In the genomic region with DNA sequence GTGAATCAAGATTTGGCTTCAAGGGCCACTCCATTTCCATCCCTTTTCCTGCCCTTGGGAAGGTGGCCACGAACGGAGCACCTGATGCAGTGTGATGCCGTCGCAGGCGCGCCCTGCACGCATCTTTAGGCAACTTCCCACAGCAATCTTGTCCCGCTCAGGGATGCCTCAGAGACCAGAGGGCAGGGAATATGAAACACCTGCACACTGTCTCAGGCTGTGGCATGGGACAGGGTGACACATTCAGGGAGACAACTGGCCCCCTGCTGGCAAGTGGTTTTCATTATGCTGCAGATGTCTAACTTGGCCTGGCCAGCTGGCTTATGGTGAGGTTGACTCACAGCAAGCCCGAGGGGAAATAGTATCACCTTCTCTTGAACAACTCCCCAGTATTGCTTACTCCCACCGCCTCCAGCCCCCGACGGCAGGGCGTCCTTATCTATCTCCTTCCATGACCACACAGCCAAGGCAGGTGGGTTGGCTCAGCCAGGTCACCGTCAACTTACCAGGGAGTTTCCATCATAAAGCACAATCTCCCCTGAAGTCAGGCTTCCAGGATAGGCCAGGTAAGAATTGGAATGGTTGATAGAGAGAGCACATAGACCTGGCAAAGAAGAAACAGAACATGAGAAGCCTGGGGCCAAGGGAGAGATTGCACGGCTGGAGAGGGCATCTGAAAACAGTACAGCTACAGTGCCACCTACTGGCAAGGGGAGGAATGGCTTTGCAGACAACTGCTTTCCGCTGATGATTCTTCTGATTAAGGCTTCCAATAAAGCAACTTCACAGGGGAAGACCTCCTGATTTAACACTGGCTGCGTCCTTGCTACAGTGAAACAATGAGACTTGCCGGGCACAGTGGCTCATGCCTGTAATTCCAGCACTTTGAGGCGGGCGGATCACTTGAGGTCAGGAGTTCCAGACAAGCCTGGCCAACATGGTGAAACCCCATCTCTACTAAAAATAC, we compare ENCODE assay signal across 1 cellular context.
TF ChIP-seq lines count a peak whose summit lies in the region.

No MANE protein-coding gene starts in this region.

TF ChIP-seq in K562, 482 proteins besides CTCF, POLR2A, EP300 and RAD21 (continued from another document and continues in another):
- TF ChIP-seq CBFA2T2 (conservative IDR thresholded peaks at IDR 0.05) = peak; percentile 45
- TF ChIP-seq HNRNPH1 (optimal IDR thresholded peaks at IDR 0.05; ENCODE audit: low read depth, low read length) = no peak
- no peak for TF ChIP-seq ZNF586 (CRISPR knock-in tag; conservative IDR thresholded peaks at IDR 0.05)
- no peak for TF ChIP-seq RHOXF2B (CRISPR knock-in tag; conservative IDR thresholded peaks at IDR 0.05)
- TF ChIP-seq RFX1 (IDR thresholded peaks at IDR 0.05) = no peak
- no peak for TF ChIP-seq ARID2 (IDR thresholded peaks at IDR 0.05)
- peak; percentile 66 for TF ChIP-seq DPF2 (IDR thresholded peaks at IDR 0.05)
- peak; percentile 36; the same call in 1 of the 2 replicates for TF ChIP-seq RB1 (IDR thresholded peaks at IDR 0.05; ENCODE audit: low read depth)
- no peak for TF ChIP-seq GTF2E2 (tag; IDR thresholded peaks at IDR 0.05)
- TF ChIP-seq, protein P1, sequence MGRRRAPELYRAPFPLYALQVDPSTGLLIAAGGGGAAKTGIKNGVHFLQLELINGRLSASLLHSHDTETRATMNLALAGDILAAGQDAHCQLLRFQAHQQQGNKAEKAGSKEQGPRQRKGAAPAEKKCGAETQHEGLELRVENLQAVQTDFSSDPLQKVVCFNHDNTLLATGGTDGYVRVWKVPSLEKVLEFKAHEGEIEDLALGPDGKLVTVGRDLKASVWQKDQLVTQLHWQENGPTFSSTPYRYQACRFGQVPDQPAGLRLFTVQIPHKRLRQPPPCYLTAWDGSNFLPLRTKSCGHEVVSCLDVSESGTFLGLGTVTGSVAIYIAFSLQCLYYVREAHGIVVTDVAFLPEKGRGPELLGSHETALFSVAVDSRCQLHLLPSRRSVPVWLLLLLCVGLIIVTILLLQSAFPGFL (CRISPR knock-in tag; IDR thresholded peaks at IDR 0.05) = 0 out of 2 replicates have a peak, but pooled peaks have one; percentile 25
- TF ChIP-seq CTBP1 (IDR thresholded peaks at IDR 0.05; ENCODE audit: borderline replicate concordance) = peak; percentile 46; the same call in 1 of the 2 replicates
- TF ChIP-seq CREB3L1 (IDR thresholded peaks at IDR 0.05; ENCODE audit: borderline replicate concordance, low read depth) = 0 out of 2 replicates have a peak, but pooled peaks have one; percentile 19
- no peak for TF ChIP-seq ZNF507 (tag; conservative IDR thresholded peaks at IDR 0.05)
- TF ChIP-seq SUPT5H (IDR thresholded peaks at IDR 0.05) = no peak
- TF ChIP-seq CBFB (CRISPR knock-in tag; IDR thresholded peaks at IDR 0.05) = peak; percentile 67; the same call in 1 of the 2 replicates
- no peak for TF ChIP-seq TCF3 (CRISPR knock-in tag; IDR thresholded peaks at IDR 0.05)
- TF ChIP-seq, protein P2, sequence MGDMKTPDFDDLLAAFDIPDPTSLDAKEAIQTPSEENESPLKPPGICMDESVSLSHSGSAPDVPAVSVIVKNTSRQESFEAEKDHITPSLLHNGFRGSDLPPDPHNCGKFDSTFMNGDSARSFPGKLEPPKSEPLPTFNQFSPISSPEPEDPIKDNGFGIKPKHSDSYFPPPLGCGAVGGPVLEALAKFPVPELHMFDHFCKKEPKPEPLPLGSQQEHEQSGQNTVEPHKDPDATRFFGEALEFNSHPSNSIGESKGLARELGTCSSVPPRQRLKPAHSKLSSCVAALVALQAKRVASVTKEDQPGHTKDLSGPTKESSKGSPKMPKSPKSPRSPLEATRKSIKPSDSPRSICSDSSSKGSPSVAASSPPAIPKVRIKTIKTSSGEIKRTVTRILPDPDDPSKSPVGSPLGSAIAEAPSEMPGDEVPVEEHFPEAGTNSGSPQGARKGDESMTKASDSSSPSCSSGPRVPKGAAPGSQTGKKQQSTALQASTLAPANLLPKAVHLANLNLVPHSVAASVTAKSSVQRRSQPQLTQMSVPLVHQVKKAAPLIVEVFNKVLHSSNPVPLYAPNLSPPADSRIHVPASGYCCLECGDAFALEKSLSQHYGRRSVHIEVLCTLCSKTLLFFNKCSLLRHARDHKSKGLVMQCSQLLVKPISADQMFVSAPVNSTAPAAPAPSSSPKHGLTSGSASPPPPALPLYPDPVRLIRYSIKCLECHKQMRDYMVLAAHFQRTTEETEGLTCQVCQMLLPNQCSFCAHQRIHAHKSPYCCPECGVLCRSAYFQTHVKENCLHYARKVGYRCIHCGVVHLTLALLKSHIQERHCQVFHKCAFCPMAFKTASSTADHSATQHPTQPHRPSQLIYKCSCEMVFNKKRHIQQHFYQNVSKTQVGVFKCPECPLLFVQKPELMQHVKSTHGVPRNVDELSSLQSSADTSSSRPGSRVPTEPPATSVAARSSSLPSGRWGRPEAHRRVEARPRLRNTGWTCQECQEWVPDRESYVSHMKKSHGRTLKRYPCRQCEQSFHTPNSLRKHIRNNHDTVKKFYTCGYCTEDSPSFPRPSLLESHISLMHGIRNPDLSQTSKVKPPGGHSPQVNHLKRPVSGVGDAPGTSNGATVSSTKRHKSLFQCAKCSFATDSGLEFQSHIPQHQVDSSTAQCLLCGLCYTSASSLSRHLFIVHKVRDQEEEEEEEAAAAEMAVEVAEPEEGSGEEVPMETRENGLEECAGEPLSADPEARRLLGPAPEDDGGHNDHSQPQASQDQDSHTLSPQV (IDR thresholded peaks at IDR 0.05) = peak; percentile 47; the same call in 1 of the 2 replicates
- peak; percentile 36; the same call in 1 of the 2 replicates for TF ChIP-seq ARID3A (IDR thresholded peaks at IDR 0.05; ENCODE audit: borderline replicate concordance, low read depth, low read length)
- TF ChIP-seq CBFA2T3 (IDR thresholded peaks at IDR 0.05) = peak; percentile 70
- TF ChIP-seq MTA3 (IDR thresholded peaks at IDR 0.05; ENCODE audit: borderline replicate concordance) = 0 out of 2 replicates have a peak, but pooled peaks have one; percentile 25
- TF ChIP-seq NFYB (IDR thresholded peaks at IDR 0.05; ENCODE audit: extremely low read depth, insufficient read length) = no peak
- peak; percentile 30 for TF ChIP-seq E2F8 (IDR thresholded peaks at IDR 0.05; ENCODE audit: low read depth, partially characterized antibody)
- TF ChIP-seq, protein P3, sequence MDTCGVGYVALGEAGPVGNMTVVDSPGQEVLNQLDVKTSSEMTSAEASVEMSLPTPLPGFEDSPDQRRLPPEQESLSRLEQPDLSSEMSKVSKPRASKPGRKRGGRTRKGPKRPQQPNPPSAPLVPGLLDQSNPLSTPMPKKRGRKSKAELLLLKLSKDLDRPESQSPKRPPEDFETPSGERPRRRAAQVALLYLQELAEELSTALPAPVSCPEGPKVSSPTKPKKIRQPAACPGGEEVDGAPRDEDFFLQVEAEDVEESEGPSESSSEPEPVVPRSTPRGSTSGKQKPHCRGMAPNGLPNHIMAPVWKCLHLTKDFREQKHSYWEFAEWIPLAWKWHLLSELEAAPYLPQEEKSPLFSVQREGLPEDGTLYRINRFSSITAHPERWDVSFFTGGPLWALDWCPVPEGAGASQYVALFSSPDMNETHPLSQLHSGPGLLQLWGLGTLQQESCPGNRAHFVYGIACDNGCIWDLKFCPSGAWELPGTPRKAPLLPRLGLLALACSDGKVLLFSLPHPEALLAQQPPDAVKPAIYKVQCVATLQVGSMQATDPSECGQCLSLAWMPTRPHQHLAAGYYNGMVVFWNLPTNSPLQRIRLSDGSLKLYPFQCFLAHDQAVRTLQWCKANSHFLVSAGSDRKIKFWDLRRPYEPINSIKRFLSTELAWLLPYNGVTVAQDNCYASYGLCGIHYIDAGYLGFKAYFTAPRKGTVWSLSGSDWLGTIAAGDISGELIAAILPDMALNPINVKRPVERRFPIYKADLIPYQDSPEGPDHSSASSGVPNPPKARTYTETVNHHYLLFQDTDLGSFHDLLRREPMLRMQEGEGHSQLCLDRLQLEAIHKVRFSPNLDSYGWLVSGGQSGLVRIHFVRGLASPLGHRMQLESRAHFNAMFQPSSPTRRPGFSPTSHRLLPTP (IDR thresholded peaks at IDR 0.05; ENCODE audit: borderline replicate concordance, extremely low read depth, insufficient read length) = no peak
- TF ChIP-seq ZNF143 (CRISPR knock-in tag; IDR thresholded peaks at IDR 0.05) = no peak
- TF ChIP-seq RCOR1 (IDR thresholded peaks at IDR 0.05; ENCODE audit: borderline replicate concordance in 1 of 2, low read depth in 2 of 2, low read length in 2 of 2) = peak in 1 of 2 experiments; percentile 46; a peak in 1 of 4 replicates
- peak; percentile 33; the same call in 1 of the 2 replicates for TF ChIP-seq GABPB1 (CRISPR knock-in tag; IDR thresholded peaks at IDR 0.05)
- no peak for TF ChIP-seq ILF3 (IDR thresholded peaks at IDR 0.05; ENCODE audit: borderline replicate concordance)
- TF ChIP-seq, protein P4, sequence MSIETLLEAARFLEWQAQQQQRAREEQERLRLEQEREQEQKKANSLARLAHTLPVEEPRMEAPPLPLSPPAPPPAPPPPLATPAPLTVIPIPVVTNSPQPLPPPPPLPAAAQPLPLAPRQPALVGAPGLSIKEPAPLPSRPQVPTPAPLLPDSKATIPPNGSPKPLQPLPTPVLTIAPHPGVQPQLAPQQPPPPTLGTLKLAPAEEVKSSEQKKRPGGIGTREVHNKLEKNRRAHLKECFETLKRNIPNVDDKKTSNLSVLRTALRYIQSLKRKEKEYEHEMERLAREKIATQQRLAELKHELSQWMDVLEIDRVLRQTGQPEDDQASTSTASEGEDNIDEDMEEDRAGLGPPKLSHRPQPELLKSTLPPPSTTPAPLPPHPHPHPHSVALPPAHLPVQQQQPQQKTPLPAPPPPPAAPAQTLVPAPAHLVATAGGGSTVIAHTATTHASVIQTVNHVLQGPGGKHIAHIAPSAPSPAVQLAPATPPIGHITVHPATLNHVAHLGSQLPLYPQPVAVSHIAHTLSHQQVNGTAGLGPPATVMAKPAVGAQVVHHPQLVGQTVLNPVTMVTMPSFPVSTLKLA (conservative IDR thresholded peaks at IDR 0.05) = 0 out of 4 replicates have a peak, but pooled peaks of 1 of the 2 experiments have one; percentile 27
- TF ChIP-seq BRF1 (IDR thresholded peaks at IDR 0.05; ENCODE audit: borderline replicate concordance, extremely low read depth, insufficient read length) = no peak
- 0 out of 2 replicates have a peak, but pooled peaks have one; percentile 29 for TF ChIP-seq XRCC5 (IDR thresholded peaks at IDR 0.05; ENCODE audit: low read depth, low read length)
- 0 out of 2 replicates have a peak, but pooled peaks have one; percentile 20 for TF ChIP-seq OTX1 (CRISPR knock-in tag; IDR thresholded peaks at IDR 0.05)
- 0 out of 2 replicates have a peak, but pooled peaks have one; percentile 30 for TF ChIP-seq LCOR (CRISPR knock-in tag; IDR thresholded peaks at IDR 0.05)
- TF ChIP-seq U2AF2 (optimal IDR thresholded peaks at IDR 0.05; ENCODE audit: low read depth, low read length) = no peak
- TF ChIP-seq, protein P5, sequence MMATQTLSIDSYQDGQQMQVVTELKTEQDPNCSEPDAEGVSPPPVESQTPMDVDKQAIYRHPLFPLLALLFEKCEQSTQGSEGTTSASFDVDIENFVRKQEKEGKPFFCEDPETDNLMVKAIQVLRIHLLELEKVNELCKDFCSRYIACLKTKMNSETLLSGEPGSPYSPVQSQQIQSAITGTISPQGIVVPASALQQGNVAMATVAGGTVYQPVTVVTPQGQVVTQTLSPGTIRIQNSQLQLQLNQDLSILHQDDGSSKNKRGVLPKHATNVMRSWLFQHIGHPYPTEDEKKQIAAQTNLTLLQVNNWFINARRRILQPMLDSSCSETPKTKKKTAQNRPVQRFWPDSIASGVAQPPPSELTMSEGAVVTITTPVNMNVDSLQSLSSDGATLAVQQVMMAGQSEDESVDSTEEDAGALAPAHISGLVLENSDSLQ (IDR thresholded peaks at IDR 0.05) = peak; percentile 78; the same call in 1 of the 2 replicates
- no peak for TF ChIP-seq ZFX (CRISPR knock-in tag; IDR thresholded peaks at IDR 0.05)
- 0 out of 2 replicates have a peak, but pooled peaks have one; percentile 10 for TF ChIP-seq JUND (IDR thresholded peaks at IDR 0.05; ENCODE audit: borderline replicate concordance, low read depth, low read length)
- no peak for TF ChIP-seq JUND (tag; IDR thresholded peaks at IDR 0.05; ENCODE audit: borderline replicate concordance, low read depth, low read length)
- no peak for TF ChIP-seq RBM17 (IDR thresholded peaks at IDR 0.05; ENCODE audit: borderline replicate concordance, low read depth, low read length)
- no peak for TF ChIP-seq FOXJ3 (CRISPR knock-in tag; IDR thresholded peaks at IDR 0.05)
- no peak for TF ChIP-seq ZNF699 (CRISPR knock-in tag; IDR thresholded peaks at IDR 0.05; ENCODE audit: insufficient replicate concordance)
- TF ChIP-seq CXXC5 (CRISPR knock-in tag; IDR thresholded peaks at IDR 0.05) = 0 out of 2 replicates have a peak, but pooled peaks have one; percentile 26
